In the genomic region with DNA sequence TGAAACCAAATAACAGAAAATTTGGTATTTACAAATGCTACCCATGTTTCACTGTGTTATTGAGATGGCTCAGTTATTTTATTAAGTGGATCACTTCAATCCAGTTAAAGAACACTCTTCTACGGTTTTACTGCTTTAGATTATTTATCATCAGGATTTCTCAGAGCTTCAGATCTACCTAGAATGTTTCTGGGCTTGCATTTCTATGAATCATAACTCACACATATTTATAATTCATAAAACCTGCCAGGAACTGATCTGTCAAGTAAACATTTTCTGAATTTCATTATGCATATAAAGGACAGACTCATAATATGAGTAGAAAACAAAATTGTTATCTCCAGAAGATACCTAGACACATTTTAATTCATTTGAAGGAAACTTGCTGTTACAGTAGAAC, we compare ENCODE assay signal across 26 cellular contexts.
"Had no signal": no experiment of that assay in that cellular context is flagged by ENCODE, and none has a peak within 500 bp of the region (broad histone marks: within the 10 kb centered on the region; RNA-seq: fewer than 3 reads in every experiment).

No MANE protein-coding gene starts in this region.

- H3K9me3 ChIP-seq: colonic mucosa, esophagus squamous epithelium, left lung, psoas muscle, sigmoid colon, thoracic aorta, tibial nerve, upper lobe of right lung, uterus had no signal

- H3K27ac ChIP-seq: colonic mucosa, esophagus squamous epithelium, left lung, psoas muscle, sigmoid colon, thoracic aorta, tibial nerve, upper lobe of right lung, uterus had no signal

- H3K36me3 ChIP-seq: colonic mucosa, esophagus squamous epithelium, left lung, sigmoid colon, thoracic aorta, tibial nerve, upper lobe of right lung, uterus had no signal

- DNase-seq: colonic mucosa; effector CD8-positive, alpha-beta T cell; endodermal cell; erythroblast; esophagus squamous epithelium; left cardiac atrium; left lung; mesendoderm; midbrain; naive thymus-derived CD4-positive, alpha-beta T cell; nephron progenitor cell; nucleus accumbens; psoas muscle; right cardiac atrium; sigmoid colon; stimulated activated CD4-positive, alpha-beta T cell treated with anti-CD3 and anti-CD28 coated beads, Interleukin-2, amount 100 ng/mL, for 24 hours; stimulated activated CD4-positive, alpha-beta T cell treated with anti-CD3 and anti-CD28 coated beads, Interleukin-4, amount 100 ng/mL, for 24 hours; stimulated activated naive CD8-positive, alpha-beta T cell treated with anti-CD3 and anti-CD28 coated beads, Interleukin-15, Interleukin-2, amounts not matched to agents 100 U/mL and 50 U/mL, for 24 hours; substantia nigra; upper lobe of right lung; uterus had no signal

- H3K36me3 Mint-ChIP-seq: naive thymus-derived CD4-positive, alpha-beta T cell; stimulated activated effector memory CD8-positive, alpha-beta T cell treated with anti-CD3 and anti-CD28 coated beads, Interleukin-12 subunit alpha, Interleukin-12 subunit beta, amount 100 ng/mL, for 72 hours had no signal

- H3K27me3 ChIP-seq: colonic mucosa, esophagus squamous epithelium, left lung, sigmoid colon, tibial nerve, upper lobe of right lung, uterus had no signal

- H3K27ac Mint-ChIP-seq: dendritic cell treated with granulocyte-macrophage colony-stimulating factor and Interleukin-4, amounts not matched to agents 40 ng/mL and 50 ng/mL, for 4 days; endodermal cell; naive thymus-derived CD4-positive, alpha-beta T cell; nephron progenitor cell; stimulated activated effector memory CD8-positive, alpha-beta T cell treated with anti-CD3 and anti-CD28 coated beads, Interleukin-12 subunit alpha, Interleukin-12 subunit beta, amount 100 ng/mL, for 72 hours had no signal

- ATAC-seq: left cardiac atrium; naive thymus-derived CD4-positive, alpha-beta T cell; psoas muscle; right cardiac atrium; stimulated activated effector memory CD8-positive, alpha-beta T cell treated with anti-CD3 and anti-CD28 coated beads, Interleukin-12 subunit alpha, Interleukin-12 subunit beta, amount 100 ng/mL, for 72 hours; stimulated activated naive CD8-positive, alpha-beta T cell treated with anti-CD3 and anti-CD28 coated beads, Interleukin-15, Interleukin-2, amounts not matched to agents 100 U/mL and 50 U/mL, for 24 hours; upper lobe of right lung had no signal

- H3K4me3 Mint-ChIP-seq: dendritic cell treated with granulocyte-macrophage colony-stimulating factor and Interleukin-4, amounts not matched to agents 40 ng/mL and 50 ng/mL, for 4 days; endodermal cell; naive thymus-derived CD4-positive, alpha-beta T cell; nephron progenitor cell; stimulated activated effector memory CD8-positive, alpha-beta T cell treated with anti-CD3 and anti-CD28 coated beads, Interleukin-12 subunit alpha, Interleukin-12 subunit beta, amount 100 ng/mL, for 72 hours had no signal

- H3K4me3 ChIP-seq: colonic mucosa, esophagus squamous epithelium, left lung, psoas muscle, sigmoid colon, thoracic aorta, tibial nerve, upper lobe of right lung, uterus had no signal

- H3K4me1 ChIP-seq: colonic mucosa, esophagus squamous epithelium, left lung, psoas muscle, sigmoid colon, tibial nerve, upper lobe of right lung, uterus had no signal

- H3K27me3 Mint-ChIP-seq: dendritic cell treated with granulocyte-macrophage colony-stimulating factor and Interleukin-4, amounts not matched to agents 40 ng/mL and 50 ng/mL, for 4 days; naive thymus-derived CD4-positive, alpha-beta T cell had no signal

- FAIRE-seq: frontal cortex had no signal

- H3K4me1 Mint-ChIP-seq: naive thymus-derived CD4-positive, alpha-beta T cell; nephron progenitor cell; stimulated activated effector memory CD8-positive, alpha-beta T cell treated with anti-CD3 and anti-CD28 coated beads, Interleukin-12 subunit alpha, Interleukin-12 subunit beta, amount 100 ng/mL, for 72 hours had no signal

- H3K9me3 Mint-ChIP-seq: endodermal cell, nephron progenitor cell had no signal
